In the genomic region with DNA sequence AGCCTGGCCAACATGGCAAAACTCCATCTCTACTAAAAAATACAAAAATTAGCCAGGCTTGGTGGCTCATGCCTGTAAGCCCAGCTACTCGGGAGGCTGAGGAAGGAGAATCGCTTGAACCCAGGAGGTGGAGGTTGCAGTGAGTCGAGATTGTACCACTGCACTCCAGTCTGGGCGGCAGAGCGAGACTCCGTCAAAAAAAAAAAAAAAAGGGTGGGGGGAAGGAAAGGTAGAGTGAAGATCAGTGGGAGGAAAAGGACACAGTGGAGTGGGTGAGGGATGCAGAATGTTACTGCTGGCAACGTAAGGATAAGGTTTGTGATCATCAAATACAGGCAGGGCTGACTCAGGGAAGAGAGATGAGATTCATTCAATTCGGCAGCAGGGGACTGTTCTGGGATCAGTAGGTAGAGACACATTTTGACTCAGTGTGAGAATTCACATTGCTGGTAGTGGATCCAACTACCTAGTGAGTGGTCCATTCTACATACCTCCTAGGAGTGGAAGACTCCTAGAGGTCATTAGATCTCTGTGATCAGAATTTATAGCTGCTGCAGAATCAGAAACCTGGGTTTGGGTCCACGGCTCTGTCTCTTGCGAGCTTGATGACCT, we compare ENCODE assay signal across 1 cellular context.
TF ChIP-seq lines count a peak whose summit lies in the region.

No MANE protein-coding gene starts in this region.

TF ChIP-seq in GM12878, 131 proteins besides CTCF, POLR2A, EP300 and RAD21:
- TF ChIP-seq NR2F1 (conservative IDR thresholded peaks at IDR 0.05) (0 out of 2 replicates have a peak, but pooled peaks have one; percentile 29), HDGF (IDR thresholded peaks at IDR 0.05) (0 out of 2 replicates have a peak, but pooled peaks have one; percentile 69)
- TF ChIP-seq, protein P1, sequence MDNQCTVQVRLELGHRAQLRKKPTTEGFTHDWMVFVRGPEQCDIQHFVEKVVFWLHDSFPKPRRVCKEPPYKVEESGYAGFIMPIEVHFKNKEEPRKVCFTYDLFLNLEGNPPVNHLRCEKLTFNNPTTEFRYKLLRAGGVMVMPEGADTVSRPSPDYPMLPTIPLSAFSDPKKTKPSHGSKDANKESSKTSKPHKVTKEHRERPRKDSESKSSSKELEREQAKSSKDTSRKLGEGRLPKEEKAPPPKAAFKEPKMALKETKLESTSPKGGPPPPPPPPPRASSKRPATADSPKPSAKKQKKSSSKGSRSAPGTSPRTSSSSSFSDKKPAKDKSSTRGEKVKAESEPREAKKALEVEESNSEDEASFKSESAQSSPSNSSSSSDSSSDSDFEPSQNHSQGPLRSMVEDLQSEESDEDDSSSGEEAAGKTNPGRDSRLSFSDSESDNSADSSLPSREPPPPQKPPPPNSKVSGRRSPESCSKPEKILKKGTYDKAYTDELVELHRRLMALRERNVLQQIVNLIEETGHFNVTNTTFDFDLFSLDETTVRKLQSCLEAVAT (IDR thresholded peaks at IDR 0.05) = peak; percentile 77
